9 cellular contexts compared by ENCODE assay signal in genomic region chr4:153497988-153498967, GRCh38.
A peak's percentile ranks its signal among the peaks of the same experiment; 100 is the strongest.
DNase-seq lines count a peak whose midpoint lies in the region; ATAC-seq lines count a peak whose summit lies in the region.
"Had no signal": no experiment of that assay in that cellular context is flagged by ENCODE, and none has a peak within 500 bp of the region (broad histone marks: within the 10 kb centered on the region; RNA-seq: fewer than 3 reads in every experiment).

No MANE protein-coding gene starts in this region.

- no peaks in the 10 kb centered on the region for H3K9me3 ChIP-seq in BLaER1
- H3K9me3 ChIP-seq: upper lobe of left lung had no signal

- H3K4me3 ChIP-seq in BLaER1: peak overlapping the region; percentile 50
- H3K4me3 ChIP-seq: upper lobe of left lung had no signal

- peaks cover 95% of the 10 kb centered on the region for H3K4me1 ChIP-seq in BLaER1

- no peaks in the 10 kb centered on the region for H3K27me3 ChIP-seq in BLaER1
- H3K27me3 ChIP-seq: upper lobe of left lung had no signal

- H3K9ac ChIP-seq in BLaER1: peak overlapping the region; percentile 55

- H3K4me2 ChIP-seq in BLaER1: peak overlapping the region; percentile 86

- H4K20me1 ChIP-seq in BLaER1: peaks cover 100% of the 10 kb centered on the region

- H3K36me3 ChIP-seq in BLaER1: peaks cover 77% of the 10 kb centered on the region
- H3K36me3 ChIP-seq: upper lobe of left lung had no signal

- peak; percentile 74 for DNase-seq in non-pigmented ciliary epithelial cell (ENCODE audit: low read depth)
- DNase-seq in activated CD8-positive, alpha-beta memory T cell treated with anti-CD3 and anti-CD28 coated beads, Interleukin-2, amount 50 U/mL, for 48 hours: no peak
- no peak for DNase-seq in stimulated activated CD4-positive, alpha-beta T cell treated with anti-CD3 and anti-CD28 coated beads, Interleukin-2, amount 100 ng/mL, for 48 hours
- no peak for DNase-seq in NCI-H128 (lab: John Stamatoyannopoulos, UW; ENCODE audit: unreplicated experiment)
- DNase-seq: upper lobe of left lung had no signal

- ATAC-seq in GM19324 (IDR thresholded peaks at IDR 0.05; ENCODE audit: low FRiP score, unreplicated experiment) (peak; percentile 64), HG03280 (IDR thresholded peaks at IDR 0.05; ENCODE audit: unreplicated experiment) (peak; percentile 37)

- H3K27ac ChIP-seq in BLaER1 (peak overlapping the region; percentile 45), cingulate gyrus (ENCODE audit: low read depth, low read length) (peak overlapping the region; percentile 69)
